In genomic region chr5:160843240-160843639, GRCh38 we compare ENCODE assay signal across 9 cellular contexts. TPM values are rescaled to one million over a fixed set of nuclear protein-coding genes. Genes with fewer than 3 reads are reported as not detected.
DNase-seq lines count a peak whose midpoint lies in the region; ATAC-seq and TF ChIP-seq lines count a peak whose summit lies in the region.
"Had no signal": no experiment of that assay in that cellular context is flagged by ENCODE, and none has a peak within 500 bp of the region (broad histone marks: within the 10 kb centered on the region; RNA-seq: fewer than 3 reads in every experiment).

No MANE protein-coding gene starts in this region.

- H3K9me3 Mint-ChIP-seq in dendritic cell treated with granulocyte-macrophage colony-stimulating factor and Interleukin-4, amounts not matched to agents 40 ng/mL and 50 ng/mL, for 4 days, result no peaks in the 10 kb centered on the region
- H3K9me3 Mint-ChIP-seq in neural progenitor cell, result no peaks in the 10 kb centered on the region

- H3K27ac ChIP-seq in neural progenitor cell, result no peak overlapping the region

- ATAC-seq in GM18519 (IDR thresholded peaks at IDR 0.05; ENCODE audit: low FRiP score, unreplicated experiment) (peak; percentile 95), GM21526 (IDR thresholded peaks at IDR 0.05; ENCODE audit: low FRiP score, unreplicated experiment) (peak; percentile 90), HG03378 (IDR thresholded peaks at IDR 0.05; ENCODE audit: unreplicated experiment) (peak; percentile 99)

- H3K36me3 ChIP-seq in neural progenitor cell, result no peaks in the 10 kb centered on the region

- intact Hi-C loops in dendritic cell treated with granulocyte-macrophage colony-stimulating factor and Interleukin-4, amounts not matched to agents 40 ng/mL and 50 ng/mL, for 4 days (cut with micrococcal nuclease), result no loop called here

- peaks cover 7% of the 10 kb centered on the region for H3K27me3 Mint-ChIP-seq in dendritic cell treated with granulocyte-macrophage colony-stimulating factor and Interleukin-4, amounts not matched to agents 40 ng/mL and 50 ng/mL, for 4 days
- no peaks in the 10 kb centered on the region for H3K27me3 Mint-ChIP-seq in neural progenitor cell (ENCODE audit: insufficient read depth, low read depth)

- no peaks in the 10 kb centered on the region for H3K36me3 Mint-ChIP-seq in dendritic cell treated with granulocyte-macrophage colony-stimulating factor and Interleukin-4, amounts not matched to agents 40 ng/mL and 50 ng/mL, for 4 days (ENCODE audit: low read depth)
- no peaks in the 10 kb centered on the region for H3K36me3 Mint-ChIP-seq in neural progenitor cell

- peak overlapping the region; percentile 42 for H3K4me3 Mint-ChIP-seq in dendritic cell treated with granulocyte-macrophage colony-stimulating factor and Interleukin-4, amounts not matched to agents 40 ng/mL and 50 ng/mL, for 4 days
- no peak overlapping the region for H3K4me3 Mint-ChIP-seq in neural progenitor cell

- H3K9ac ChIP-seq in neural progenitor cell, result no peak overlapping the region

- no peak overlapping the region for H2AFZ ChIP-seq in neural progenitor cell (replicated peaks)

- H3K4me3 ChIP-seq in neural progenitor cell, result no peak overlapping the region

- no peaks in the 10 kb centered on the region for H3K4me1 ChIP-seq in neural progenitor cell

- no peak overlapping the region for H3K4me2 ChIP-seq in neural progenitor cell

- no peaks in the 10 kb centered on the region for H4K20me1 ChIP-seq in neural progenitor cell (ENCODE audit: low read depth)

- H3K27me3 ChIP-seq in neural progenitor cell, result no peaks in the 10 kb centered on the region

- no peak overlapping the region for H3K27ac Mint-ChIP-seq in dendritic cell treated with granulocyte-macrophage colony-stimulating factor and Interleukin-4, amounts not matched to agents 40 ng/mL and 50 ng/mL, for 4 days
- no peak overlapping the region for H3K27ac Mint-ChIP-seq in neural progenitor cell

- H3K4me1 Mint-ChIP-seq in dendritic cell treated with granulocyte-macrophage colony-stimulating factor and Interleukin-4, amounts not matched to agents 40 ng/mL and 50 ng/mL, for 4 days (ENCODE audit: low read depth), result peaks cover 6% of the 10 kb centered on the region
- H3K4me1 Mint-ChIP-seq in neural progenitor cell, result no peaks in the 10 kb centered on the region

- H3K9me3 ChIP-seq in neural progenitor cell (ENCODE audit: low read depth), result no peaks in the 10 kb centered on the region

- no peak for TF ChIP-seq CTCF in neural progenitor cell (IDR thresholded peaks at IDR 0.05)

- DNase-seq in HT-29 (ENCODE audit: low spot score), result no peak
- no peak for DNase-seq in neural progenitor cell (ENCODE audit: low spot score)
- DNase-seq in anterior cingulate cortex (lab: John Stamatoyannopoulos, UW), result no peak
- DNase-seq in OCI-M2 (lab: John Stamatoyannopoulos, UW; ENCODE audit: unreplicated experiment), result no peak
- DNase-seq: stimulated activated naive CD4-positive, alpha-beta T cell had no signal

- H3F3A ChIP-seq in neural progenitor cell (ENCODE audit: low read depth), result no peaks in the 10 kb centered on the region

- H3K79me2 ChIP-seq in neural progenitor cell (ENCODE audit: low read depth), result no peaks in the 10 kb centered on the region

RNA-seq across cellular contexts. Expression of gene ATP10B, which starts 8.8 kb away (rescaled TPM):
- 7.4 and 10.4 TPM in 2 replicates for total RNA-seq in HT-29 (2014; rRNA removed; shearing (Covaris generic))
- total RNA-seq in neural progenitor cell (ENCODE audit: low replicate concordance), result not detected in 2 replicates
